ENCODE assay signal across 8 cellular contexts in the genomic region with DNA sequence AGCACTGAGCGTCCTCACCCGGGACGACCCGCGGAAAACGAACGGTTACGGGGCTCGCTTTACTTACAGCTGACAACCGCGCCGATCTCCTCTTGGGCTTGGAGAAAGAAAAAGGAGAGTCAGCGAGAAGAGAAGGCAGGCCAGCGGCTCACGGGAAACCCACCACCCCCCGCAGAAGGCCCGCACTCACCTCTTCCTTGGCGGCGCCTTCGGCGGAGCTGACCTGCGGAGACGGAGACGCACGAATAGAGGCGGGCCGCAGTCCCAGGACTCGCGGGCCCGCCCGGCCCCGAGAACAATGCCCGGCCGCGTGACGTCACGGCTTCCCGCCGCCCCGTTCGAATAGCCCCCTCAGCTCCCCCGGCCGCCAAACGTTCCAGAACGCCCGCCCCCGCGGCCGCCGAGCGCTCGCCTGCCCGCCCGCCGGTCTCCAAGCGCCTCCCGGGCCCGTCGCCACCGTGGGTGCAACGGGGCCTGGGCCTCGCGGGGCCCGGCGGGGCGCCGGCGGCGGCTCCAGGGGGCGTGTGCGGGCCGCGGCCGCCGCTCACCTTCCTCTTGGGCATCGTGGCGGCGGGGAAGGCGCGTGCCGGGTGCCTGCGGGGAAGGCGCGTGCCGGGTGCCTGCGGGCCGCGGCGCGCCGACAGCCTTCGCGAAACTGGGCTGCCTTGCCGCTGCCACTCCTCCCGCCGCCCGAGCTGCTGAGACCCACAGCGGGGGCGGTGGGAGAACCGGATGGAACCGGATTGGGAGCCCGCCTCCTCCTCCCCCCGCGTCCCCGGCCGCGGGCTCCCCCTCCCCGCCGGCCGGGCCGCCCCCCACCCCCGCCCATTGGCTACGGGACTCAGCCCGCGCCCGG.
A peak's percentile ranks its signal among the peaks of the same experiment; 100 is the strongest.
DNase-seq lines count a peak whose midpoint lies in the region; TF ChIP-seq lines count a peak whose summit lies in the region.

A gene with protein sequence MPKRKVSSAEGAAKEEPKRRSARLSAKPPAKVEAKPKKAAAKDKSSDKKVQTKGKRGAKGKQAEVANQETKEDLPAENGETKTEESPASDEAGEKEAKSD (minus strand): TSS at position 734 of the 856 bp plus-strand sequence. CDS start 171 bp downstream, at position 563.

- peak within 1 kb of the TSS; percentile 92 for H3K4me2 ChIP-seq in DOHH2 (ENCODE audit: low read length)

- no peaks in the 10 kb centered on the region for H3K9me2 ChIP-seq in DOHH2 (replicated peaks; ENCODE audit: control insufficient read depth, low read length)

- H3K9me3 Mint-ChIP-seq in nephron, result peaks cover 4% of the 10 kb centered on the region
- H3K9me3 Mint-ChIP-seq in stimulated activated naive CD8-positive, alpha-beta T cell treated with anti-CD3 and anti-CD28 coated beads, Interleukin-15, Interleukin-2, amounts not matched to agents 100 ng/mL and 50 ng/mL, for 24 hours, result no peaks in the 10 kb centered on the region

- peaks cover 55% of the 10 kb centered on the region for H3F3A ChIP-seq in DOHH2 (ENCODE audit: control insufficient read depth, insufficient read depth)

- peaks cover 55% of the 10 kb centered on the region for H3K36me3 ChIP-seq in DOHH2 (ENCODE audit: control insufficient read depth, low read length)

- H3K4me3 ChIP-seq in DOHH2 (ENCODE audit: low read length), result peak within 1 kb of the TSS; percentile 97
- peak within 1 kb of the TSS; percentile 94 for H3K4me3 ChIP-seq in LNCaP clone FGC (ENCODE audit: low read depth, low read length)

- TF ChIP-seq CTCF in DOHH2 (IDR thresholded peaks at IDR 0.05; ENCODE audit: low read depth, low read length, poor library complexity, severe bottlenecking) (no peak), LNCaP clone FGC (IDR thresholded peaks at IDR 0.05; ENCODE audit: control insufficient read depth, extremely low read depth, insufficient read depth) (no peak), nephron (IDR thresholded peaks at IDR 0.05; ENCODE audit: unreplicated experiment in 3 of 3) (no peak)

- no peaks in the 10 kb centered on the region for H3K9me3 ChIP-seq in DOHH2 (ENCODE audit: control insufficient read depth, insufficient read depth, low read length)

- DNase-seq in GOT3 (lab: John Stamatoyannopoulos, UW) (peak; percentile 76), LNCaP clone FGC (ENCODE audit: low read depth) (peak; percentile 54), RPMI8226 (peak; percentile 86), fibroblast of peridontal ligament (ENCODE audit: extremely low read depth) (peak; percentile 49)
- DNase-seq in activated T-helper 1 cell treated with anti-CD3 and anti-CD28 coated beads, Interleukin-2, amount 50 U/mL, for 16 hours (ENCODE audit: low read depth in 1 of 2, low spot score in 1 of 2), result peak; percentile 73 to 86

- H3K27ac Mint-ChIP-seq in nephron, result peak within 1 kb of the TSS; percentile 99 to 100 (median 99)
- H3K27ac Mint-ChIP-seq in stimulated activated naive CD8-positive, alpha-beta T cell treated with anti-CD3 and anti-CD28 coated beads, Interleukin-15, Interleukin-2, amounts not matched to agents 100 ng/mL and 50 ng/mL, for 24 hours, result peak within 1 kb of the TSS; percentile 100

- peak within 1 kb of the TSS; percentile 88 for H3K27ac ChIP-seq in DOHH2 (ENCODE audit: low read depth, low read length)

- peaks cover 16% of the 10 kb centered on the region for H4K20me1 ChIP-seq in DOHH2 (ENCODE audit: control insufficient read depth, insufficient read depth, low read depth, low read length)

- peaks cover 38% of the 10 kb centered on the region for H3K36me3 Mint-ChIP-seq in nephron (ENCODE audit: low read depth)
- peaks cover 39% of the 10 kb centered on the region for H3K36me3 Mint-ChIP-seq in stimulated activated naive CD8-positive, alpha-beta T cell treated with anti-CD3 and anti-CD28 coated beads, Interleukin-15, Interleukin-2, amounts not matched to agents 100 ng/mL and 50 ng/mL, for 24 hours (ENCODE audit: low read depth)

- H3K4me1 ChIP-seq in DOHH2 (ENCODE audit: control insufficient read depth, low read length), result peaks cover 45% of the 10 kb centered on the region

- no peaks in the 10 kb centered on the region for H3K27me3 ChIP-seq in DOHH2 (ENCODE audit: control insufficient read depth, low read length)

- H3K4me1 Mint-ChIP-seq in nephron, result peaks cover 39% of the 10 kb centered on the region
- H3K4me1 Mint-ChIP-seq in stimulated activated naive CD8-positive, alpha-beta T cell treated with anti-CD3 and anti-CD28 coated beads, Interleukin-15, Interleukin-2, amounts not matched to agents 100 ng/mL and 50 ng/mL, for 24 hours (ENCODE audit: low read depth), result peaks cover 46% of the 10 kb centered on the region

- H3K4me3 Mint-ChIP-seq in nephron, result peak within 1 kb of the TSS; percentile 93 to 97 (median 96)
- H3K4me3 Mint-ChIP-seq in stimulated activated naive CD8-positive, alpha-beta T cell treated with anti-CD3 and anti-CD28 coated beads, Interleukin-15, Interleukin-2, amounts not matched to agents 100 ng/mL and 50 ng/mL, for 24 hours, result peak within 1 kb of the TSS; percentile 94

- H3K79me2 ChIP-seq in DOHH2 (ENCODE audit: control insufficient read depth, low read length), result peaks cover 64% of the 10 kb centered on the region

- H3K27me3 Mint-ChIP-seq in nephron (ENCODE audit: low read depth), result no peaks in the 10 kb centered on the region
- H3K27me3 Mint-ChIP-seq in stimulated activated naive CD8-positive, alpha-beta T cell treated with anti-CD3 and anti-CD28 coated beads, Interleukin-15, Interleukin-2, amounts not matched to agents 100 ng/mL and 50 ng/mL, for 24 hours, result no peaks in the 10 kb centered on the region

Comparison
In these comparisons a context has a peak if more than half of its experiments do, and no peak if none do; other contexts are left out.
1. Peak in every context shown above with its lines: DNase-seq, H3K4me3 ChIP-seq and H3K27ac ChIP-seq.